1 cellular context compared by ENCODE assay signal in the genomic region with DNA sequence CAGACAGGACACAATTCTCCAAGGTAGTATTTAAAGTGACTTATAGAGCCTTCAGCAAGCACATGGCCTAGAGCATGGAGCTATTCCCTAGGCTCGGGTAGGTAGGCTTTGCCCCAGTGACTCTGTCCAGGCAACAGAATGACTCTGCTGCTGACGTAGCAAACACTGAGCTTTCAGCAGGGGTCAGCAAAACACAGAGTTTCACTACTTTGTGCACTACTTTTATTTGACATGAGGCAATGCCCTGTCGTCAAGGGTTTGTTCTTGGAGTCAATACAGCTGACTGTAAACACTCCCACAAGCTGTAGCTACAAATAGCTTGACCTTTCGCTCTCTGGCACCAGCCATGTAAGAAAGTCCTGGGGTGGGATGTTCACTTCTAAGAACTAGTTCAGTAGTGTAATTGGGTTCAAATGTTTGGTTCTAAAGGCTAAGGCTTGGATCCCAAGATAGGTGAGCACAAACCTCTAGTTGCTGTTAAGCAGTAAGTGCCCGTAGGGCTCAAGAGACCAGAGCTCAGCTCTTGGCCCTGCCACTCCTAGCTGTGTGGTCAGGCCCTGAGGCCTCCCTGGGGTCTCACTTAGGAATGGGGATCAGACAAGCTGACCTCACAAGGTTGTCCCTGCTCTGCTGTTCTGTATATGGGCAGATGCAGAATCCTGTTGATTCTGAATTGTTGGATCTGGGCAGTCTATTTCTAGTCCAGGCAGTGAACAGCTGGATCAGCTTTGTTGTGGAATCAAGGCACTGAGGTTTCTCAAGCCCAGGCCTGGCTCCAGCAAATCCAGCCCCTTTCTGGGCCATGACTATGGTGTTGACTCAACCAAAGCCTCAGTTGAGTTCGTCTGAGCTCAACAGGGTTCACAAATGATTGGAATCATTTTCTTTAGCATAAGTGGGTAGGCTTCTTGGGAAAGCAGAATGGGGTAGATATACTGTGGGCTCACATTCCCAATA.
TF ChIP-seq lines count a peak whose summit lies in the region.

No MANE protein-coding gene starts in this region.

TF ChIP-seq in K562, 482 proteins besides CTCF, POLR2A, EP300 and RAD21 (continues in another document):
- no peak for TF ChIP-seq SAFB (IDR thresholded peaks at IDR 0.05; ENCODE audit: borderline replicate concordance, low read depth, low read length)
- TF ChIP-seq PBX2 (CRISPR knock-in tag; IDR thresholded peaks at IDR 0.05; ENCODE audit: low read depth): no peak
- peak; percentile 35; the same call in 1 of the 2 replicates for TF ChIP-seq PBX2 (tag; conservative IDR thresholded peaks at IDR 0.05; ENCODE audit: low read depth)
- no peak for TF ChIP-seq PCBP1 (IDR thresholded peaks at IDR 0.05; ENCODE audit: low read depth, low read length, poor library complexity, severe bottlenecking)
- TF ChIP-seq, protein P1, sequence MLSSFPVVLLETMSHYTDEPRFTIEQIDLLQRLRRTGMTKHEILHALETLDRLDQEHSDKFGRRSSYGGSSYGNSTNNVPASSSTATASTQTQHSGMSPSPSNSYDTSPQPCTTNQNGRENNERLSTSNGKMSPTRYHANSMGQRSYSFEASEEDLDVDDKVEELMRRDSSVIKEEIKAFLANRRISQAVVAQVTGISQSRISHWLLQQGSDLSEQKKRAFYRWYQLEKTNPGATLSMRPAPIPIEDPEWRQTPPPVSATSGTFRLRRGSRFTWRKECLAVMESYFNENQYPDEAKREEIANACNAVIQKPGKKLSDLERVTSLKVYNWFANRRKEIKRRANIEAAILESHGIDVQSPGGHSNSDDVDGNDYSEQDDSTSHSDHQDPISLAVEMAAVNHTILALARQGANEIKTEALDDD (IDR thresholded peaks at IDR 0.05): no peak
- TF ChIP-seq IRF2 (CRISPR knock-in tag; IDR thresholded peaks at IDR 0.05): no peak
- no peak for TF ChIP-seq ZNF644 (tag; IDR thresholded peaks at IDR 0.05; ENCODE audit: low read depth)
- no peak for TF ChIP-seq MBD2 (IDR thresholded peaks at IDR 0.05; ENCODE audit: borderline replicate concordance, low read depth)
- TF ChIP-seq MEF2D (tag; conservative IDR thresholded peaks at IDR 0.05; ENCODE audit: low read depth): 0 out of 2 replicates have a peak, but pooled peaks have one; percentile 13
- TF ChIP-seq NRF1 (conservative IDR thresholded peaks at IDR 0.05 in 1 of 2, IDR thresholded peaks at IDR 0.05 in 1 of 2): no peak
- TF ChIP-seq HDAC8 (tag; IDR thresholded peaks at IDR 0.05): no peak
- TF ChIP-seq ZNF311 (CRISPR knock-in tag; IDR thresholded peaks at IDR 0.05): no peak
- TF ChIP-seq NR2C1 (IDR thresholded peaks at IDR 0.05): no peak
- no peak for TF ChIP-seq NR2C1 (tag; IDR thresholded peaks at IDR 0.05)
- TF ChIP-seq BRD9 (IDR thresholded peaks at IDR 0.05; ENCODE audit: low read depth, partially characterized antibody): no peak
- TF ChIP-seq NR2C2 (CRISPR knock-in tag; IDR thresholded peaks at IDR 0.05): 0 out of 2 replicates have a peak, but pooled peaks have one; percentile 27
- no peak for TF ChIP-seq NR2C2 (tag; IDR thresholded peaks at IDR 0.05)
- TF ChIP-seq HDAC1 (IDR thresholded peaks at IDR 0.05): no peak
- no peak for TF ChIP-seq POU5F1 (IDR thresholded peaks at IDR 0.05; ENCODE audit: borderline replicate concordance, low read depth, low read length, partially characterized antibody)
- TF ChIP-seq CREM (IDR thresholded peaks at IDR 0.05; ENCODE audit: low read depth): peak; percentile 81
- no peak for TF ChIP-seq ZKSCAN8 (CRISPR knock-in tag; IDR thresholded peaks at IDR 0.05)
- TF ChIP-seq, protein P2, sequence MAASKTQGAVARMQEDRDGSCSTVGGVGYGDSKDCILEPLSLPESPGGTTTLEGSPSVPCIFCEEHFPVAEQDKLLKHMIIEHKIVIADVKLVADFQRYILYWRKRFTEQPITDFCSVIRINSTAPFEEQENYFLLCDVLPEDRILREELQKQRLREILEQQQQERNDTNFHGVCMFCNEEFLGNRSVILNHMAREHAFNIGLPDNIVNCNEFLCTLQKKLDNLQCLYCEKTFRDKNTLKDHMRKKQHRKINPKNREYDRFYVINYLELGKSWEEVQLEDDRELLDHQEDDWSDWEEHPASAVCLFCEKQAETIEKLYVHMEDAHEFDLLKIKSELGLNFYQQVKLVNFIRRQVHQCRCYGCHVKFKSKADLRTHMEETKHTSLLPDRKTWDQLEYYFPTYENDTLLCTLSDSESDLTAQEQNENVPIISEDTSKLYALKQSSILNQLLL (CRISPR knock-in tag; IDR thresholded peaks at IDR 0.05; ENCODE audit: borderline replicate concordance): no peak
- TF ChIP-seq RFX1 (IDR thresholded peaks at IDR 0.05): no peak
- TF ChIP-seq NFE2 (IDR thresholded peaks at IDR 0.05; ENCODE audit: low read depth): 0 out of 2 replicates have a peak, but pooled peaks have one; percentile 17
- TF ChIP-seq MAFF (IDR thresholded peaks at IDR 0.05; ENCODE audit: low read length): peak; percentile 48
- no peak for TF ChIP-seq ZNF274 (IDR thresholded peaks at IDR 0.05; ENCODE audit: borderline replicate concordance, low read depth, low read length)
- no peak for TF ChIP-seq ZNF507 (tag; conservative IDR thresholded peaks at IDR 0.05)
- no peak for TF ChIP-seq ZSCAN32 (CRISPR knock-in tag; IDR thresholded peaks at IDR 0.05)
- no peak for TF ChIP-seq CREB1 (IDR thresholded peaks at IDR 0.05)
- no peak for TF ChIP-seq CREB1 (CRISPR knock-in tag; IDR thresholded peaks at IDR 0.05)
- TF ChIP-seq ATF1 (CRISPR knock-in tag; IDR thresholded peaks at IDR 0.05): no peak
- TF ChIP-seq ATF1 (tag; IDR thresholded peaks at IDR 0.05): 0 out of 2 replicates have a peak, but pooled peaks have one; percentile 28
- TF ChIP-seq SIX5 (IDR thresholded peaks at IDR 0.05; ENCODE audit: borderline replicate concordance in 1 of 2, insufficient read depth in 1 of 2, low read depth in 1 of 2, low read length in 2 of 2): no peak
- no peak for TF ChIP-seq NR1H2 (CRISPR knock-in tag; IDR thresholded peaks at IDR 0.05)
- TF ChIP-seq MCM7 (IDR thresholded peaks at IDR 0.05): no peak
- no peak for TF ChIP-seq NFE2L1 (tag; IDR thresholded peaks at IDR 0.05; ENCODE audit: borderline replicate concordance, low read depth)
- TF ChIP-seq AFF1 (IDR thresholded peaks at IDR 0.05; ENCODE audit: low read depth in 1 of 2, partially characterized antibody in 2 of 2): no peak
- no peak for TF ChIP-seq NFXL1 (CRISPR knock-in tag; IDR thresholded peaks at IDR 0.05)
- no peak for TF ChIP-seq ARID1B (IDR thresholded peaks at IDR 0.05)
- TF ChIP-seq, protein P3, sequence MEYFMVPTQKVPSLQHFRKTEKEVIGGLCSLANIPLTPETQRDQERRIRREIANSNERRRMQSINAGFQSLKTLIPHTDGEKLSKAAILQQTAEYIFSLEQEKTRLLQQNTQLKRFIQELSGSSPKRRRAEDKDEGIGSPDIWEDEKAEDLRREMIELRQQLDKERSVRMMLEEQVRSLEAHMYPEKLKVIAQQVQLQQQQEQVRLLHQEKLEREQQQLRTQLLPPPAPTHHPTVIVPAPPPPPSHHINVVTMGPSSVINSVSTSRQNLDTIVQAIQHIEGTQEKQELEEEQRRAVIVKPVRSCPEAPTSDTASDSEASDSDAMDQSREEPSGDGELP (CRISPR knock-in tag; IDR thresholded peaks at IDR 0.05; ENCODE audit: borderline replicate concordance): 0 out of 2 replicates have a peak, but pooled peaks have one; percentile 22
- no peak for TF ChIP-seq BDP1 (IDR thresholded peaks at IDR 0.05; ENCODE audit: insufficient read depth, insufficient read length)
- TF ChIP-seq DPF2 (IDR thresholded peaks at IDR 0.05): no peak
- peak in 1 of 2 experiments; percentile 59; a peak in 1 of 4 replicates for TF ChIP-seq FOXA3 (CRISPR knock-in tag; conservative IDR thresholded peaks at IDR 0.05 in 1 of 2, IDR thresholded peaks at IDR 0.05 in 1 of 2)
- no peak for TF ChIP-seq PHB2 (IDR thresholded peaks at IDR 0.05; ENCODE audit: low read depth)
- TF ChIP-seq, protein P4, sequence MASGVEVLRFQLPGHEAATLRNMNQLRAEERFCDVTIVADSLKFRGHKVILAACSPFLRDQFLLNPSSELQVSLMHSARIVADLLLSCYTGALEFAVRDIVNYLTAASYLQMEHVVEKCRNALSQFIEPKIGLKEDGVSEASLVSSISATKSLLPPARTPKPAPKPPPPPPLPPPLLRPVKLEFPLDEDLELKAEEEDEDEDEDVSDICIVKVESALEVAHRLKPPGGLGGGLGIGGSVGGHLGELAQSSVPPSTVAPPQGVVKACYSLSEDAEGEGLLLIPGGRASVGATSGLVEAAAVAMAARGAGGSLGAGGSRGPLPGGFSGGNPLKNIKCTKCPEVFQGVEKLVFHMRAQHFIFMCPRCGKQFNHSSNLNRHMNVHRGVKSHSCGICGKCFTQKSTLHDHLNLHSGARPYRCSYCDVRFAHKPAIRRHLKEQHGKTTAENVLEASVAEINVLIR (CRISPR knock-in tag; IDR thresholded peaks at IDR 0.05): no peak
- no peak for TF ChIP-seq HMG20B (CRISPR knock-in tag; IDR thresholded peaks at IDR 0.05)
- TF ChIP-seq BCOR (IDR thresholded peaks at IDR 0.05): no peak
- TF ChIP-seq NFRKB (IDR thresholded peaks at IDR 0.05; ENCODE audit: low read depth): no peak
- TF ChIP-seq CHD4 (IDR thresholded peaks at IDR 0.05; ENCODE audit: insufficient read depth, insufficient replicate concordance, low read depth, low read length, poor library complexity, severe bottlenecking): no peak
- no peak for TF ChIP-seq MTA3 (IDR thresholded peaks at IDR 0.05; ENCODE audit: borderline replicate concordance)
- TF ChIP-seq ZC3H8 (IDR thresholded peaks at IDR 0.05): no peak
- TF ChIP-seq TCF7L2 (IDR thresholded peaks at IDR 0.05; ENCODE audit: low read depth, low read length): no peak
- TF ChIP-seq LCOR (CRISPR knock-in tag; IDR thresholded peaks at IDR 0.05): no peak
- TF ChIP-seq CHAMP1 (IDR thresholded peaks at IDR 0.05): no peak
- TF ChIP-seq TBL1XR1 (IDR thresholded peaks at IDR 0.05; ENCODE audit: low read length in 2 of 2): no peak
- no peak for TF ChIP-seq SP1 (CRISPR knock-in tag; IDR thresholded peaks at IDR 0.05)
- TF ChIP-seq FOXA1 (IDR thresholded peaks at IDR 0.05; ENCODE audit: borderline replicate concordance): no peak
- TF ChIP-seq COPS2 (conservative IDR thresholded peaks at IDR 0.05): no peak
